In the genomic region with DNA sequence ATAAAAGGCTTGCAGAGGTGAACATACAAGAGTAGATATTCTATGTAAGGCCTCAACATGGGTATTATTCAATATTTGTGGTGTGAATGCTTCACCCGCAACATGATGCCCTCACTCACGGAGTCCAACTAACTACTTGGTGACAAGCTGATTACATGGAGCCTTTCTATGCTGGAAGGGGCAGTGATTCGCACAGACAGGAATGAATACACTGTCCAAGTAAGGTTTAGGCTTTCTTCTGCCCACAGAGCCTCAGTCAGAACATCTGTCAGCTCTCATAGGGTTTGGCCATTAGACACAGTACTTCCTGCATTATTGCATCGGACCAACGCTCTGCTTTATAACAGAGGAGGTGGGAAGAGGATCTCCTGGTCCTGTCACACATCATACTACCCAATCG, we compare ENCODE assay signal across 26 cellular contexts.
DNase-seq lines count a peak whose midpoint lies in the region; ATAC-seq and TF ChIP-seq lines count a peak whose summit lies in the region.
"Had no signal": no experiment of that assay in that cellular context is flagged by ENCODE, and none has a peak within 500 bp of the region (broad histone marks: within the 10 kb centered on the region; RNA-seq: fewer than 3 reads in every experiment).

No MANE protein-coding gene starts in this region.

- peak; percentile 72 for ATAC-seq in IMR-90 (ENCODE audit: low read depth)
- no peak for ATAC-seq in GM21576 (IDR thresholded peaks at IDR 0.05; ENCODE audit: unreplicated experiment)

- H4K20me1 ChIP-seq in IMR-90 (ENCODE audit: insufficient read depth, low read length) = no peaks in the 10 kb centered on the region

- no peak for TF ChIP-seq POLR2A in IMR-90 (IDR thresholded peaks at IDR 0.05; ENCODE audit: low read depth, low read length)

- H3K36me3 ChIP-seq in IMR-90 (ENCODE audit: control insufficient read depth, insufficient read depth, low read length) = no peaks in the 10 kb centered on the region
- H3K36me3 ChIP-seq in WERI-Rb-1 = no peaks in the 10 kb centered on the region
- H3K36me3 ChIP-seq: HAP-1 had no signal

- no peak overlapping the region for H2AK5ac ChIP-seq in IMR-90 (ENCODE audit: low read depth, low read length)

- no peak overlapping the region for H2AK9ac ChIP-seq in IMR-90 (replicated peaks; ENCODE audit: low read depth, low read length, poor library complexity)

- intact Hi-C loops in IMR-90 (cut with micrococcal nuclease) (no loop called here), posterior cingulate gyrus (cut with DNase I) (no loop called here)

- TF ChIP-seq CTCF in IMR-90 (conservative IDR thresholded peaks at IDR 0.05; ENCODE audit: low read depth, low read length) = no peak
- TF ChIP-seq CTCF in choroid plexus epithelial cell (conservative IDR thresholded peaks at IDR 0.05; ENCODE audit: low read depth, low read length) = no peak
- no peak for TF ChIP-seq CTCF in WERI-Rb-1 (IDR thresholded peaks at IDR 0.05; ENCODE audit: low read depth, low read length)
- no peak for TF ChIP-seq CTCF in GM13977 (IDR thresholded peaks at IDR 0.05; ENCODE audit: extremely low read depth, insufficient read depth, missing control alignments)

- no peak for TF ChIP-seq RAD21 in IMR-90 (IDR thresholded peaks at IDR 0.05; ENCODE audit: low read length)

- WGBS in IMR-90 (ENCODE audit: extremely low coverage in 2 of 2, insufficient read length in 1 of 2), 2 experiments = 80% methylated on average over 2 of the region's 6 CpGs; no CpG with 5 or more reads in 1 of the 2 experiments

- no peak overlapping the region for H2BK20ac ChIP-seq in IMR-90 (ENCODE audit: low read depth, low read length)

- no peak overlapping the region for H3K23ac ChIP-seq in IMR-90 (ENCODE audit: low read depth, low read length)

- no peak overlapping the region for H3K4me2 ChIP-seq in IMR-90 (ENCODE audit: low read depth, low read length)
- H3K4me2 ChIP-seq: SK-N-SH had no signal

- no peak overlapping the region for H3K56ac ChIP-seq in IMR-90 (ENCODE audit: extremely low read depth, insufficient read depth, low read length)

- no peaks in the 10 kb centered on the region for H3K79me1 ChIP-seq in IMR-90 (ENCODE audit: low read depth in 1 of 2, low read length in 2 of 2)

- H3K4ac ChIP-seq in IMR-90 (ENCODE audit: low read depth, low read length) = no peak overlapping the region

- no peak overlapping the region for H2BK120ac ChIP-seq in IMR-90 (ENCODE audit: low read depth, low read length)

- H3K9ac ChIP-seq in IMR-90 (ENCODE audit: low read depth, low read length) = no peak overlapping the region
- H3K9ac ChIP-seq: SK-N-SH had no signal

- CTCF ChIA-PET in IMR-90 (lab: Yijun Ruan, JAX) = interaction anchor here (1.0 kb wide), 1 partner anchor 10 kb away, joined by 3 read pairs; no protein-coding TSS in a partner anchor

- H3K9me1 ChIP-seq in IMR-90 (ENCODE audit: insufficient read depth, low read length) = no peaks in the 10 kb centered on the region

- H3K27me3 ChIP-seq in IMR-90 (ENCODE audit: control insufficient read depth, insufficient read depth, low read length) (peaks cover 6% of the 10 kb centered on the region), WERI-Rb-1 (ENCODE audit: insufficient read depth, low read depth, severe bottlenecking) (peaks cover 26% of the 10 kb centered on the region)

- H2BK15ac ChIP-seq in IMR-90 (ENCODE audit: low read depth, low read length) = no peak overlapping the region

- no peak overlapping the region for H2AFZ ChIP-seq in IMR-90 (replicated peaks; ENCODE audit: low read length, poor library complexity)

- H3K9me3 ChIP-seq in IMR-90 (ENCODE audit: control insufficient read depth, insufficient read depth, low read length) = no peaks in the 10 kb centered on the region
- no peaks in the 10 kb centered on the region for H3K9me3 ChIP-seq in WERI-Rb-1 (ENCODE audit: severe bottlenecking)
- H3K9me3 ChIP-seq: Caco-2, HAP-1, SK-N-SH had no signal

- no peak overlapping the region for H2BK5ac ChIP-seq in IMR-90 (ENCODE audit: low read depth, low read length, poor library complexity, severe bottlenecking)

- no peak overlapping the region for H3K18ac ChIP-seq in IMR-90 (ENCODE audit: low read depth, low read length)

- H3K4me3 ChIP-seq in IMR-90 (ENCODE audit: insufficient read depth, low read depth, low read length) (no peak overlapping the region), choroid plexus epithelial cell (ENCODE audit: low read depth, low read length) (no peak overlapping the region), WERI-Rb-1 (ENCODE audit: low read depth, low read length) (no peak overlapping the region)
- H3K4me3 ChIP-seq: HAP-1 had no signal

- POLR2A ChIA-PET in IMR-90 (lab: Charles Lee; ENCODE audit: unreplicated experiment) = no interaction called here

- no peak overlapping the region for H4K91ac ChIP-seq in IMR-90 (ENCODE audit: insufficient read depth, low read depth, low read length)

- dilution Hi-C loops in IMR-90 (cut with HindIII; ENCODE audit: low sequenced_read_pairs, unreplicated experiment) = no loop called here

- H4K5ac ChIP-seq in IMR-90 (ENCODE audit: low read depth, low read length) = no peak overlapping the region

- H3K27ac ChIP-seq in IMR-90 (ENCODE audit: insufficient read depth, low read length) (no peak overlapping the region), WERI-Rb-1 (no peak overlapping the region)

- H3K4me1 ChIP-seq in IMR-90 (ENCODE audit: control insufficient read depth, insufficient read depth, low read length) = no peaks in the 10 kb centered on the region
- H3K4me1 ChIP-seq: Caco-2, HAP-1 had no signal

- in situ Hi-C loops in IMR-90 (cut with MboI; ENCODE audit: low sequenced_read_pairs) = no loop called here
- in situ Hi-C loops in GM13977 (cut with MboI; ENCODE audit: low pct_unique_long_range_greater_than_20kb, low sequenced_read_pairs, unreplicated experiment) = no loop called here

- BruUV-seq in IMR-90 (replicated peaks; lab: Mats Ljungman, UMichigan) = no TSS peak

- H4K8ac ChIP-seq in IMR-90 (ENCODE audit: low read depth in 2 of 2, low read length in 2 of 2) = no peak overlapping the region

- DNase-seq in AG08395 (ENCODE audit: low spot score) = peak; percentile 38
- DNase-seq in IMR-90 = peak; percentile 50
- DNase-seq in choroid plexus epithelial cell (ENCODE audit: low read depth) = peak; percentile 16
- peak; percentile 50 for DNase-seq in myocyte (ENCODE audit: low read depth)
- DNase-seq in WERI-Rb-1 = no peak
- no peak for DNase-seq in posterior cingulate gyrus
- no peak for DNase-seq in GM13977 (ENCODE audit: low spot score)
- DNase-seq: 8988T; ACHN; C1 segment of cervical spinal cord; Caco-2; CD4-positive, alpha-beta memory T cell; DMS 273 treated with DMSO at 0.1 percent for 48 hours; DMS79; GOT3; HFFc6; NCI-H1092 treated with DMSO at 0.1 percent for 48 hours; NCI-H1436 treated with DMSO at 0.1 percent for 48 hours; NCI-H187 treated with DMSO at 0.1 percent for 48 hours; NCI-H446; NCI-H524 treated with DMSO at 0.1 percent for 48 hours; NCI-H774; SK-N-SH; SW 1271 had no signal

- no peak overlapping the region for H3K14ac ChIP-seq in IMR-90 (replicated peaks; ENCODE audit: low read depth, low read length)

TF ChIP-seq in IMR-90, 13 proteins besides CTCF, POLR2A, EP300 and RAD21:
- no peak for TF ChIP-seq MAFK (IDR thresholded peaks at IDR 0.05; ENCODE audit: low read depth, low read length)
- TF ChIP-seq RCOR1 (IDR thresholded peaks at IDR 0.05; ENCODE audit: insufficient replicate concordance, low read length) = no peak
- TF ChIP-seq, protein P1, sequence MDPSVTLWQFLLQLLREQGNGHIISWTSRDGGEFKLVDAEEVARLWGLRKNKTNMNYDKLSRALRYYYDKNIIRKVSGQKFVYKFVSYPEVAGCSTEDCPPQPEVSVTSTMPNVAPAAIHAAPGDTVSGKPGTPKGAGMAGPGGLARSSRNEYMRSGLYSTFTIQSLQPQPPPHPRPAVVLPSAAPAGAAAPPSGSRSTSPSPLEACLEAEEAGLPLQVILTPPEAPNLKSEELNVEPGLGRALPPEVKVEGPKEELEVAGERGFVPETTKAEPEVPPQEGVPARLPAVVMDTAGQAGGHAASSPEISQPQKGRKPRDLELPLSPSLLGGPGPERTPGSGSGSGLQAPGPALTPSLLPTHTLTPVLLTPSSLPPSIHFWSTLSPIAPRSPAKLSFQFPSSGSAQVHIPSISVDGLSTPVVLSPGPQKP (IDR thresholded peaks at IDR 0.05; ENCODE audit: borderline replicate concordance, low read depth, low read length) = no peak
- TF ChIP-seq RFX5 (IDR thresholded peaks at IDR 0.05; ENCODE audit: low read depth, low read length) = no peak
- no peak for TF ChIP-seq MAZ (IDR thresholded peaks at IDR 0.05; ENCODE audit: borderline replicate concordance, low read depth, low read length)
- TF ChIP-seq SMC3 (IDR thresholded peaks at IDR 0.05; ENCODE audit: low read depth, low read length) = no peak

Comparison
In these comparisons a context has a peak if more than half of its experiments do, and no peak if none do; other contexts are left out.
1. DNase-seq: peak in AG08395 (single experiment), IMR-90 (single experiment), choroid plexus epithelial cell (single experiment) and myocyte (single experiment); none in WERI-Rb-1 (single experiment), posterior cingulate gyrus (0 of 10) and GM13977 (single experiment).